1 cellular context compared by ENCODE assay signal in genomic region chr14:55104051-55104954, GRCh38.
TF ChIP-seq lines count a peak whose summit lies in the region.

No MANE protein-coding gene starts in this region.

TF ChIP-seq in IMR-90, 13 proteins besides CTCF, POLR2A, EP300 and RAD21 (continued from another document):
- no peak for TF ChIP-seq RCOR1 (IDR thresholded peaks at IDR 0.05; ENCODE audit: insufficient replicate concordance, low read length)
- TF ChIP-seq SMC3 (IDR thresholded peaks at IDR 0.05; ENCODE audit: low read depth, low read length) = no peak
- no peak for TF ChIP-seq CEBPB (IDR thresholded peaks at IDR 0.05; ENCODE audit: low read depth, low read length)
- no peak for TF ChIP-seq FOS (IDR thresholded peaks at IDR 0.05; ENCODE audit: low read depth, low read length)
- TF ChIP-seq RFX5 (IDR thresholded peaks at IDR 0.05; ENCODE audit: low read depth, low read length) = no peak
TF ChIP-seq in IMR-90: peak in this region for 0.
